ENCODE assay signal across 1 cellular context in genomic region chr18:40415224-40415791, GRCh38.
TF ChIP-seq lines count a peak whose summit lies in the region.

No MANE protein-coding gene starts in this region.

TF ChIP-seq in H1, 55 proteins besides CTCF, POLR2A, EP300 and RAD21:
- TF ChIP-seq CEBPB (IDR thresholded peaks at IDR 0.05; ENCODE audit: low read depth, low read length) (peak; percentile 40; the same call in 1 of the 2 replicates), ATF2 (IDR thresholded peaks at IDR 0.05; ENCODE audit: low read length) (no peak), TEAD4 (IDR thresholded peaks at IDR 0.05; ENCODE audit: low read depth, low read length) (no peak), NRF1 (IDR thresholded peaks at IDR 0.05; ENCODE audit: low read depth, low read length) (no peak), KDM1A (IDR thresholded peaks at IDR 0.05; ENCODE audit: borderline replicate concordance, low read length) (no peak)
